26 cellular contexts compared by ENCODE assay signal in the genomic region with DNA sequence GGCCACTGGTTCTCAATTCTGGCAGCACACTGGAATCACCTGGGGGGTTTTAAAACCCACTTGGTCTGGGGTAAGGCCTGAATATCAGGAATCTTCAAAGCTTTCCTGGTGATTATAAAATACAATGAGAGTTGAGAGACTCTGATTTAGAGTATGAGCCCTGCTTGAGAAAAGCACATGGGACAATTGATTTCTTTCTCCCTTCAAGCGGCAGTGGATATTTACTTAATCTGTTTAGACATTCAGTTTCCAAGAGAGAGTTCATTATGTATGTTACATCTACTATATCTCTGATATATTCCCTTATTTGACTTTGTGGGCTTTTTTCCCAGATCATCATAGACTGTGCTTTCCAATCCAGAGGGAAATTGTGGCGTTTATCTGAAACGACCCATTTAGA.
DNase-seq lines count a peak whose midpoint lies in the region; ATAC-seq, FAIRE-seq and TF ChIP-seq lines count a peak whose summit lies in the region.
"Had no signal": no experiment of that assay in that cellular context is flagged by ENCODE, and none has a peak within 500 bp of the region (broad histone marks: within the 10 kb centered on the region; RNA-seq: fewer than 3 reads in every experiment).

No MANE protein-coding gene starts in this region.

- no peaks in the 10 kb centered on the region for H3K79me2 ChIP-seq in GM23338 (replicated peaks; ENCODE audit: insufficient read depth)

- ATAC-seq in GM23338 (no peak), body of pancreas (peak; percentile 35), pancreas (peak in 3 of 4 donors; percentile 38 to 67 (median 67)), GM21717 (IDR thresholded peaks at IDR 0.05; ENCODE audit: unreplicated experiment) (no peak), Right ventricle myocardium inferior (no peak)
- ATAC-seq: A549, GM12878, HCT116 had no signal

- peak overlapping the region; percentile 95 for H2AFZ ChIP-seq in GM23338

- peaks cover 5% of the 10 kb centered on the region for H3K9me2 ChIP-seq in GM23338 (ENCODE audit: insufficient read depth)

- TF ChIP-seq CTCF in GM23338 (conservative IDR thresholded peaks at IDR 0.05; ENCODE audit: low read depth in 2 of 2), result no peak
- no peak for TF ChIP-seq CTCF in body of pancreas (IDR thresholded peaks at IDR 0.05)
- TF ChIP-seq CTCF in nephron (IDR thresholded peaks at IDR 0.05; ENCODE audit: unreplicated experiment in 3 of 3), result no peak
- no peak for TF ChIP-seq CTCF in pancreas (IDR thresholded peaks at IDR 0.05)

- H3K4me1 ChIP-seq in GM23338 (ENCODE audit: insufficient read depth) (0 out of 2 replicates have a peak, but pooled peaks cover 7% of the 10 kb centered on the region), body of pancreas (peaks cover 5% of the 10 kb centered on the region), pancreas (no peaks in the 10 kb centered on the region)
- H3K4me1 ChIP-seq: A549, BE2C had no signal

- H3K4me3 Mint-ChIP-seq in GM23338 (no peak overlapping the region), nephron (no peak overlapping the region)
- H3K4me3 Mint-ChIP-seq: CD14-positive monocyte; CD4-positive, alpha-beta T cell; CD8-positive, alpha-beta memory T cell; H9 had no signal

- no peaks in the 10 kb centered on the region for H3K9me3 ChIP-seq in body of pancreas
- no peaks in the 10 kb centered on the region for H3K9me3 ChIP-seq in pancreas
- H3K9me3 ChIP-seq: A549; BE2C; BLaER1 treated with 17β-estradiol and CSF1 and Interleukin-3, amounts not matched to agents 10 nM and 100 nM had no signal

- H3K36me3 Mint-ChIP-seq in GM23338 (ENCODE audit: low read depth) (no peaks in the 10 kb centered on the region), nephron (ENCODE audit: low read depth) (no peaks in the 10 kb centered on the region)
- H3K36me3 Mint-ChIP-seq: CD14-positive monocyte; CD8-positive, alpha-beta memory T cell had no signal

- DNase-seq in GM23338 (ENCODE audit: low spot score) (no peak), body of pancreas (no peak), pancreas (no peak), OCI-M1 (lab: John Stamatoyannopoulos, UW) (no peak), KG1 (lab: John Stamatoyannopoulos, UW) (no peak), Right ventricle myocardium inferior (ENCODE audit: missing footprints) (no peak)
- DNase-seq: 8988T; ACHN; AML-193; BE2C; CD4-positive, alpha-beta T cell; CD8-positive, alpha-beta memory T cell; DMS 273 treated with DMSO at 0.1 percent for 48 hours; DMS79; EL; GDM1; H9 had no signal

- no peaks in the 10 kb centered on the region for H3F3A ChIP-seq in GM23338 (replicated peaks; ENCODE audit: low read depth)

- H4K20me1 ChIP-seq in GM23338 (replicated peaks; ENCODE audit: insufficient read depth), result no peaks in the 10 kb centered on the region
- H4K20me1 ChIP-seq: BLaER1 treated with 17β-estradiol and CSF1 and Interleukin-3, amounts not matched to agents 10 nM and 100 nM had no signal

- H3K36me3 ChIP-seq in GM23338 (ENCODE audit: insufficient read depth), result no peaks in the 10 kb centered on the region
- no peaks in the 10 kb centered on the region for H3K36me3 ChIP-seq in body of pancreas (replicated peaks in 1 of 2; ENCODE audit: insufficient read depth in 1 of 2, low read depth in 2 of 2)
- no peaks in the 10 kb centered on the region for H3K36me3 ChIP-seq in pancreas
- H3K36me3 ChIP-seq: BE2C; BLaER1 treated with 17β-estradiol and CSF1 and Interleukin-3, amounts not matched to agents 10 nM and 100 nM had no signal

- WGBS in body of pancreas, 2 donors, result 21 to 29% methylated on average over 3 of the region's 3 CpGs
- 21 to 28% methylated on average over 3 of the region's 3 CpGs for WGBS in pancreas, 2 donors

- FAIRE-seq in pancreas (lab: Jason Lieb, UNC), result no peak
- FAIRE-seq: A549, D721Med, GM12878, GM19239 had no signal

- TF ChIP-seq POLR2A in body of pancreas (IDR thresholded peaks at IDR 0.05), result no peak

- peaks cover 4% of the 10 kb centered on the region; the same call in 1 of the 3 replicates for H3K4me1 Mint-ChIP-seq in GM23338
- H3K4me1 Mint-ChIP-seq in nephron, result peaks cover 24% of the 10 kb centered on the region
- H3K4me1 Mint-ChIP-seq: CD8-positive, alpha-beta memory T cell had no signal

- H3K27me3 ChIP-seq in GM23338 (ENCODE audit: insufficient read depth) (no peaks in the 10 kb centered on the region), body of pancreas (no peaks in the 10 kb centered on the region), pancreas (no peaks in the 10 kb centered on the region)
- H3K27me3 ChIP-seq: BE2C; BLaER1 treated with 17β-estradiol and CSF1 and Interleukin-3, amounts not matched to agents 10 nM and 100 nM had no signal

- H3K27ac ChIP-seq in GM23338 (ENCODE audit: low read depth) (no peak overlapping the region), body of pancreas (no peak overlapping the region), pancreas (no peak overlapping the region)

- no peaks in the 10 kb centered on the region for H3K27me3 Mint-ChIP-seq in GM23338 (ENCODE audit: insufficient read depth, low read depth, poor library complexity)
- H3K27me3 Mint-ChIP-seq in nephron (ENCODE audit: low read depth), result no peaks in the 10 kb centered on the region

- no peak overlapping the region for H3K4me3 ChIP-seq in GM23338
- no peak overlapping the region for H3K4me3 ChIP-seq in body of pancreas
- no peak overlapping the region for H3K4me3 ChIP-seq in pancreas
- H3K4me3 ChIP-seq: A549; BLaER1 treated with 17β-estradiol and CSF1 and Interleukin-3, amounts not matched to agents 10 nM and 100 nM; GM12878 had no signal

- H3K9me3 Mint-ChIP-seq in GM23338 (no peaks in the 10 kb centered on the region), nephron (no peaks in the 10 kb centered on the region)
- H3K9me3 Mint-ChIP-seq: CD4-positive, alpha-beta T cell; CD8-positive, alpha-beta memory T cell; H9 had no signal

- intact Hi-C loops in body of pancreas (cut with DNase I) (no loop called here), pancreas (cut with DNase I) (no loop called here), Right ventricle myocardium inferior (cut with DNase I) (no loop called here)

- H3K4me2 ChIP-seq in GM23338, result no peak overlapping the region
- H3K4me2 ChIP-seq: A549; BLaER1 treated with 17β-estradiol and CSF1 and Interleukin-3, amounts not matched to agents 10 nM and 100 nM had no signal

- no peak overlapping the region for H3K27ac Mint-ChIP-seq in GM23338
- peak overlapping the region; percentile 48 to 51 (median 49) for H3K27ac Mint-ChIP-seq in nephron
- H3K27ac Mint-ChIP-seq: CD14-positive monocyte; CD4-positive, alpha-beta T cell; CD8-positive, alpha-beta memory T cell; H9 had no signal

TF ChIP-seq in GM23338, 12 proteins besides CTCF, POLR2A, EP300 and RAD21 (continues in another document):
- TF ChIP-seq, protein P1, sequence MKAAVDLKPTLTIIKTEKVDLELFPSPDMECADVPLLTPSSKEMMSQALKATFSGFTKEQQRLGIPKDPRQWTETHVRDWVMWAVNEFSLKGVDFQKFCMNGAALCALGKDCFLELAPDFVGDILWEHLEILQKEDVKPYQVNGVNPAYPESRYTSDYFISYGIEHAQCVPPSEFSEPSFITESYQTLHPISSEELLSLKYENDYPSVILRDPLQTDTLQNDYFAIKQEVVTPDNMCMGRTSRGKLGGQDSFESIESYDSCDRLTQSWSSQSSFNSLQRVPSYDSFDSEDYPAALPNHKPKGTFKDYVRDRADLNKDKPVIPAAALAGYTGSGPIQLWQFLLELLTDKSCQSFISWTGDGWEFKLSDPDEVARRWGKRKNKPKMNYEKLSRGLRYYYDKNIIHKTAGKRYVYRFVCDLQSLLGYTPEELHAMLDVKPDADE (IDR thresholded peaks at IDR 0.05), result no peak
- TF ChIP-seq NANOG (IDR thresholded peaks at IDR 0.05; ENCODE audit: borderline replicate concordance) (no peak), ZNF114 (CRISPR knock-in tag; IDR thresholded peaks at IDR 0.05) (no peak), STAT1 (IDR thresholded peaks at IDR 0.05; ENCODE audit: unreplicated experiment) (no peak)

Comparison
In these comparisons a context has a peak if more than half of its experiments do, and no peak if none do; other contexts are left out.
1. ATAC-seq: peak in body of pancreas (single experiment) and pancreas (3 of 4); none in GM23338 (single experiment), GM21717 (single experiment) and Right ventricle myocardium inferior (single experiment).